12 cellular contexts compared by ENCODE assay signal in the genomic region with DNA sequence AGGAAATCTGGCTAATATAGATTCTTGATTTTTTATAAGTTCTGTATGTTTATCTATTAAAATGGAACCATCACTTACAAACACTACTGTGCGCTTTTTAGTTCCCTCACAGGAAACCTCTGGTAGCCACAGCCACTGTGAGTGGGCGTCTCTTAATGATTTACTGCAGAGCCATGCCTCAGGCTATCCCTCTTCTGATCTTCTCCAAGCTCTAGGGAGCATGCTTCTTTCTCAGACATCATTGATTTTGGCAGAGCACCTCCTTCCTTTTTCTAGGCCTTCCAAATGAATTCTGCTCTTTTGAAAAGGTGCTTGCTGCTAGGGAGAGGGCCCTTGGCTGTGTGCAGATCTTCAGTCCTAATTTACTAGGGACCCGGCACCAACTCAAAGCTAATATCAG.
DNase-seq lines count a peak whose midpoint lies in the region; ATAC-seq, FAIRE-seq and TF ChIP-seq lines count a peak whose summit lies in the region.
"Had no signal": no experiment of that assay in that cellular context is flagged by ENCODE, and none has a peak within 500 bp of the region (broad histone marks: within the 10 kb centered on the region; RNA-seq: fewer than 3 reads in every experiment).

No MANE protein-coding gene starts in this region.

- no peak for TF ChIP-seq POLR2A in GM12878 (IDR thresholded peaks at IDR 0.05; ENCODE audit: low read depth, low read length)

- H3K36me3 Mint-ChIP-seq in H9 (ENCODE audit: insufficient read depth in 1 of 3, low read depth in 3 of 3), result peaks cover 0 to 3% (median 0%) of the 10 kb centered on the region in 3 experiments; a peak in 3 of 7 replicates
- H3K36me3 Mint-ChIP-seq in naive thymus-derived CD4-positive, alpha-beta T cell, result peaks cover 0 to 7% (median 0%) of the 10 kb centered on the region in 5 donors

- H2AK5ac ChIP-seq in H9 (ENCODE audit: insufficient read length, low read length), result no peak overlapping the region

- ATAC-seq in GM19372 (IDR thresholded peaks at IDR 0.05; ENCODE audit: low read depth, unreplicated experiment), result peak; percentile 44
- ATAC-seq in HG03175 (IDR thresholded peaks at IDR 0.05; ENCODE audit: unreplicated experiment), result peak; percentile 43
- ATAC-seq in GM12878, result peak; percentile 63
- ATAC-seq in GM18517 (IDR thresholded peaks at IDR 0.05; ENCODE audit: unreplicated experiment), result no peak
- ATAC-seq in naive thymus-derived CD4-positive, alpha-beta T cell, result no peak

- TF ChIP-seq RAD21 in GM12878 (IDR thresholded peaks at IDR 0.05; ENCODE audit: insufficient read depth, low read depth, low read length), result no peak

- no peak overlapping the region for H3K9ac ChIP-seq in GM12878 (ENCODE audit: control insufficient read depth, insufficient read depth, low read length)
- H3K9ac ChIP-seq in H9 (ENCODE audit: extremely low read depth, insufficient read length, low read length), result no peak overlapping the region
- H3K9ac ChIP-seq: KMS-11 had no signal

- H2BK5ac ChIP-seq in H9 (ENCODE audit: insufficient read length, low read length), result no peak overlapping the region

- H3K4me3 ChIP-seq in GM12878, result no peak overlapping the region
- no peak overlapping the region for H3K4me3 ChIP-seq in naive thymus-derived CD4-positive, alpha-beta T cell (ENCODE audit: low read length)

- H3K9me3 Mint-ChIP-seq in H9, result no peaks in the 10 kb centered on the region
- H3K9me3 Mint-ChIP-seq in naive thymus-derived CD4-positive, alpha-beta T cell, result no peaks in the 10 kb centered on the region

- H4K20me1 ChIP-seq in GM12878 (ENCODE audit: control insufficient read depth, insufficient read depth) (no peaks in the 10 kb centered on the region), H9 (ENCODE audit: control insufficient read depth, insufficient read depth, insufficient read length) (no peaks in the 10 kb centered on the region)

- no peak overlapping the region for H4K8ac ChIP-seq in H9 (replicated peaks; ENCODE audit: insufficient read length, low read depth, low read length)

- no peak overlapping the region for H3K4me2 ChIP-seq in GM12878 (ENCODE audit: control insufficient read depth, insufficient read depth)
- no peak overlapping the region for H3K4me2 ChIP-seq in H9 (ENCODE audit: insufficient read depth, insufficient read length, low read length)
- H3K4me2 ChIP-seq: KMS-11 had no signal

- no peak overlapping the region for H3K14ac ChIP-seq in H9 (ENCODE audit: insufficient read depth, low read length)

- H3K4me1 ChIP-seq in GM12878 (ENCODE audit: control insufficient read depth, insufficient read depth, low read length) (peaks cover 48% of the 10 kb centered on the region), H9 (ENCODE audit: insufficient read depth, low read length) (peaks cover 2% of the 10 kb centered on the region)
- peaks cover 26 to 40% of the 10 kb centered on the region in 2 donors for H3K4me1 ChIP-seq in naive thymus-derived CD4-positive, alpha-beta T cell (ENCODE audit: control insufficient read depth in 2 of 2, insufficient read depth in 2 of 2, low read length in 2 of 2)

- no peaks in the 10 kb centered on the region for H3K9me3 ChIP-seq in GM12878 (replicated peaks; ENCODE audit: control insufficient read depth, insufficient read depth, low read length)
- H3K9me3 ChIP-seq in H9 (ENCODE audit: control insufficient read depth, low read depth, low read length), result no peaks in the 10 kb centered on the region
- no peaks in the 10 kb centered on the region for H3K9me3 ChIP-seq in naive thymus-derived CD4-positive, alpha-beta T cell (ENCODE audit: control insufficient read depth in 2 of 3, low read length in 3 of 3)

- no peak overlapping the region for H2BK12ac ChIP-seq in H9 (ENCODE audit: insufficient read length, low read depth, low read length)

- H2AFZ ChIP-seq in GM12878 (ENCODE audit: control insufficient read depth, low read depth, low read length), result no peak overlapping the region
- H2AFZ ChIP-seq in H9 (ENCODE audit: low read length), result no peak overlapping the region

- no peak overlapping the region for H2BK20ac ChIP-seq in H9 (ENCODE audit: low read depth, low read length, poor library complexity, severe bottlenecking)

- no peak overlapping the region for H3T11ph ChIP-seq in H9 (ENCODE audit: low read length)

- no peak overlapping the region for H2BK120ac ChIP-seq in H9 (ENCODE audit: low read depth, low read length, poor library complexity, severe bottlenecking)

- RAD21 ChIA-PET in GM12878 (lab: Charles Lee; ENCODE audit: unreplicated experiment), result interaction anchor here (0.8 to 5.5 kb wide), 4 partner anchors 24 to 346 kb away, joined by 3 to 76 read pairs (median 4); no protein-coding TSS in a partner anchor

- no peak overlapping the region for H4K5ac ChIP-seq in H9 (ENCODE audit: insufficient read length, low read depth, low read length)

- H3K27ac ChIP-seq in GM12878 (ENCODE audit: control insufficient read depth, insufficient read depth) (peak overlapping the region; percentile 6; the same call in 1 of the 2 replicates), H9 (ENCODE audit: insufficient read length, low read depth, low read length) (no peak overlapping the region)
- H3K27ac ChIP-seq in naive thymus-derived CD4-positive, alpha-beta T cell (ENCODE audit: low read depth, low read length), result no peak overlapping the region
- H3K27ac ChIP-seq: KMS-11 had no signal

- no peaks in the 10 kb centered on the region for H3K27me3 ChIP-seq in GM12878 (replicated peaks in 1 of 2; ENCODE audit: control insufficient read depth in 2 of 2, insufficient read depth in 2 of 2, low read length in 1 of 2)
- no peaks in the 10 kb centered on the region for H3K27me3 ChIP-seq in H9 (ENCODE audit: insufficient read depth, low read length)
- no peaks in the 10 kb centered on the region for H3K27me3 ChIP-seq in naive thymus-derived CD4-positive, alpha-beta T cell (ENCODE audit: control insufficient read depth in 2 of 2, insufficient read depth in 2 of 2, low read length in 2 of 2)

- H3K56ac ChIP-seq in H9 (ENCODE audit: insufficient read length, low read depth, low read length), result no peak overlapping the region

- H3K79me2 ChIP-seq in GM12878 (ENCODE audit: control insufficient read depth, insufficient read depth, low read length) (no peaks in the 10 kb centered on the region), H9 (ENCODE audit: insufficient read depth, low read length) (no peaks in the 10 kb centered on the region)

- TF ChIP-seq EP300 in GM12878 (IDR thresholded peaks at IDR 0.05; ENCODE audit: borderline replicate concordance in 1 of 2, control insufficient read depth in 1 of 2, low read depth in 2 of 2, low read length in 2 of 2), result no peak

- SMC1A ChIA-PET in GM12878 (lab: Charles Lee; ENCODE audit: uncharacterized antibody, unreplicated experiment), result interaction anchor here (0.8 to 4.9 kb wide), 9 partner anchors 16 to 344 kb away, joined by 3 to 63 read pairs (median 4); no protein-coding TSS in a partner anchor

- no peak overlapping the region for H3K18ac ChIP-seq in H9 (ENCODE audit: insufficient read length, low read depth, low read length)

- H3K27ac Mint-ChIP-seq in H9, result no peak overlapping the region; a peak in 2 of 7 replicates
- peak overlapping the region in 3 of 9 donors; percentile 24 to 77 (median 69) for H3K27ac Mint-ChIP-seq in naive thymus-derived CD4-positive, alpha-beta T cell

- no peak overlapping the region for H3K4me3 Mint-ChIP-seq in H9
- no peak overlapping the region for H3K4me3 Mint-ChIP-seq in naive thymus-derived CD4-positive, alpha-beta T cell

- POLR2A ChIA-PET in GM12878 (lab: Charles Lee), result interaction anchor here (1.2 to 2.1 kb wide), 3 partner anchors 14 to 30 kb away, joined by 3 to 13 read pairs (median 4); no protein-coding TSS in a partner anchor
- POLR2A ChIA-PET in naive thymus-derived CD4-positive, alpha-beta T cell (lab: Charles Lee), result no interaction called here

- WGBS in GM12878 (ENCODE audit: insufficient coverage, insufficient replicate concordance, low lambda C conversion rate, missing lambda C conversion rate), result 50% methylated on average over 3 of the region's 3 CpGs
- WGBS in H9 (ENCODE audit: extremely low coverage, insufficient read length, low lambda C conversion rate), result no CpG with 5 or more reads among the region's 3 CpGs

- in situ Hi-C loops in GM12878 (cut with MboI), result loop anchor here (5.0 kb wide), 1 partner anchor 1069 kb away; no protein-coding TSS in a partner anchor

- H2BK15ac ChIP-seq in H9 (ENCODE audit: low read depth, low read length), result no peak overlapping the region

- BruUV-seq in GM12878 (replicated peaks; lab: Mats Ljungman, UMichigan), result no TSS peak

- no peak overlapping the region for H3K4ac ChIP-seq in H9 (ENCODE audit: low read depth, low read length)

- peaks cover 26 to 40% of the 10 kb centered on the region in 2 experiments for H3K4me1 Mint-ChIP-seq in H9
- peaks cover 28 to 94% (median 66%) of the 10 kb centered on the region in 7 donors for H3K4me1 Mint-ChIP-seq in naive thymus-derived CD4-positive, alpha-beta T cell

- TF ChIP-seq CTCF in GM12878 (IDR thresholded peaks at IDR 0.05 in 2 of 3, conservative IDR thresholded peaks at IDR 0.05 in 1 of 3; ENCODE audit: control insufficient read depth in 2 of 3, extremely low read depth in 1 of 3, insufficient read depth in 1 of 3, low read depth in 3 of 3, low read length in 3 of 3) (no peak), H9 (conservative IDR thresholded peaks at IDR 0.05) (no peak)

- H3K79me1 ChIP-seq in H9 (ENCODE audit: insufficient read depth, low read depth, low read length, poor library complexity, severe bottlenecking), result no peaks in the 10 kb centered on the region

- intact Hi-C loops in GM12878 (cut with micrococcal nuclease; ENCODE audit: unreplicated experiment), result loop anchor here (1.0 to 10.0 kb wide), 3 partner anchors 24 to 232 kb away; partner anchors contain the start of gene PUDP
- intact Hi-C loops in naive thymus-derived CD4-positive, alpha-beta T cell (cut with micrococcal nuclease), result loop anchor here (10.0 kb wide), 2 partner anchors 838 to 1062 kb away; partner anchors contain the start of gene PNPLA4 (in 1 of the 2)

- CTCF ChIA-PET in GM12878 (lab: Yijun Ruan, JAX), result interaction anchor here (0.7 to 1.5 kb wide), 7 partner anchors 24 to 1165 kb away, joined by 3 to 7 read pairs (median 3); no protein-coding TSS in a partner anchor
- CTCF ChIA-PET in naive thymus-derived CD4-positive, alpha-beta T cell (lab: Charles Lee), result no interaction called here

- H4K91ac ChIP-seq in H9 (ENCODE audit: insufficient read length, low read depth, low read length), result no peak overlapping the region

- H3K27me3 Mint-ChIP-seq in H9 (ENCODE audit: low read depth), result no peaks in the 10 kb centered on the region
- H3K27me3 Mint-ChIP-seq in naive thymus-derived CD4-positive, alpha-beta T cell, result no peaks in the 10 kb centered on the region

- FAIRE-seq in GM12878 (lab: Jason Lieb, UNC), result no peak
- FAIRE-seq: frontal cortex had no signal

- H3K23me2 ChIP-seq in H9 (ENCODE audit: insufficient read length, low read depth, low read length, poor library complexity, severe bottlenecking), result no peaks in the 10 kb centered on the region

- H3K23ac ChIP-seq in H9 (ENCODE audit: insufficient read length, low read depth, low read length), result no peak overlapping the region

- peaks cover 2 to 13% of the 10 kb centered on the region in 2 experiments for H3K36me3 ChIP-seq in GM12878 (ENCODE audit: control insufficient read depth in 2 of 2, insufficient read depth in 2 of 2, low read length in 1 of 2)
- no peaks in the 10 kb centered on the region for H3K36me3 ChIP-seq in naive thymus-derived CD4-positive, alpha-beta T cell (ENCODE audit: control insufficient read depth in 2 of 3, insufficient read depth in 3 of 3, low read length in 3 of 3)

- DNase-seq in COLO829 (ENCODE audit: low spot score) (peak; percentile 52), GM12878 (ENCODE audit: low read depth, low spot score) (no peak), hippocampal formation (lab: John Stamatoyannopoulos, UW) (no peak), H9 (no peak)
- no peak for DNase-seq in naive thymus-derived CD4-positive, alpha-beta T cell
- DNase-seq: NCI-H510A treated with DMSO at 0.1 percent for 48 hours, right cardiac atrium had no signal

Comparison
In these comparisons a context has a peak if more than half of its experiments do, and no peak if none do; other contexts are left out.
1. ATAC-seq: peak in GM19372 (single experiment), HG03175 (single experiment) and GM12878 (single experiment); none in GM18517 (single experiment) and naive thymus-derived CD4-positive, alpha-beta T cell (single experiment).